1 cellular context compared by ENCODE assay signal in genomic region chr2:45876611-45877010, GRCh38.
TF ChIP-seq lines count a peak whose summit lies in the region.

No MANE protein-coding gene starts in this region.

TF ChIP-seq in HEK293, 187 proteins besides CTCF, POLR2A, EP300 and RAD21 (continued from another document):
- TF ChIP-seq, protein P1, sequence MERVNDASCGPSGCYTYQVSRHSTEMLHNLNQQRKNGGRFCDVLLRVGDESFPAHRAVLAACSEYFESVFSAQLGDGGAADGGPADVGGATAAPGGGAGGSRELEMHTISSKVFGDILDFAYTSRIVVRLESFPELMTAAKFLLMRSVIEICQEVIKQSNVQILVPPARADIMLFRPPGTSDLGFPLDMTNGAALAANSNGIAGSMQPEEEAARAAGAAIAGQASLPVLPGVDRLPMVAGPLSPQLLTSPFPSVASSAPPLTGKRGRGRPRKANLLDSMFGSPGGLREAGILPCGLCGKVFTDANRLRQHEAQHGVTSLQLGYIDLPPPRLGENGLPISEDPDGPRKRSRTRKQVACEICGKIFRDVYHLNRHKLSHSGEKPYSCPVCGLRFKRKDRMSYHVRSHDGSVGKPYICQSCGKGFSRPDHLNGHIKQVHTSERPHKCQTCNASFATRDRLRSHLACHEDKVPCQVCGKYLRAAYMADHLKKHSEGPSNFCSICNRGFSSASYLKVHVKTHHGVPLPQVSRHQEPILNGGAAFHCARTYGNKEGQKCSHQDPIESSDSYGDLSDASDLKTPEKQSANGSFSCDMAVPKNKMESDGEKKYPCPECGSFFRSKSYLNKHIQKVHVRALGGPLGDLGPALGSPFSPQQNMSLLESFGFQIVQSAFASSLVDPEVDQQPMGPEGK (tag by site-specific recombination; IDR thresholded peaks at IDR 0.05) = no peak
- no peak for TF ChIP-seq ZNF2 (tag by site-specific recombination; IDR thresholded peaks at IDR 0.05)
- peak; percentile 44; the same call in 1 of the 2 replicates for TF ChIP-seq TRIM28 (IDR thresholded peaks at IDR 0.05; ENCODE audit: borderline replicate concordance, low read length)
- TF ChIP-seq ZNF138 (tag by site-specific recombination; IDR thresholded peaks at IDR 0.05; ENCODE audit: borderline replicate concordance) = no peak
- no peak for TF ChIP-seq REPIN1 (tag by site-specific recombination; IDR thresholded peaks at IDR 0.05; ENCODE audit: low read depth)
- no peak for TF ChIP-seq ZFP41 (tag by site-specific recombination; IDR thresholded peaks at IDR 0.05; ENCODE audit: borderline replicate concordance)
- no peak for TF ChIP-seq ZNF239 (tag by site-specific recombination; IDR thresholded peaks at IDR 0.05)
- TF ChIP-seq ZBTB20 (tag by site-specific recombination; IDR thresholded peaks at IDR 0.05) = no peak
- no peak for TF ChIP-seq ZNF701 (tag by site-specific recombination; IDR thresholded peaks at IDR 0.05)
- TF ChIP-seq, protein P2, sequence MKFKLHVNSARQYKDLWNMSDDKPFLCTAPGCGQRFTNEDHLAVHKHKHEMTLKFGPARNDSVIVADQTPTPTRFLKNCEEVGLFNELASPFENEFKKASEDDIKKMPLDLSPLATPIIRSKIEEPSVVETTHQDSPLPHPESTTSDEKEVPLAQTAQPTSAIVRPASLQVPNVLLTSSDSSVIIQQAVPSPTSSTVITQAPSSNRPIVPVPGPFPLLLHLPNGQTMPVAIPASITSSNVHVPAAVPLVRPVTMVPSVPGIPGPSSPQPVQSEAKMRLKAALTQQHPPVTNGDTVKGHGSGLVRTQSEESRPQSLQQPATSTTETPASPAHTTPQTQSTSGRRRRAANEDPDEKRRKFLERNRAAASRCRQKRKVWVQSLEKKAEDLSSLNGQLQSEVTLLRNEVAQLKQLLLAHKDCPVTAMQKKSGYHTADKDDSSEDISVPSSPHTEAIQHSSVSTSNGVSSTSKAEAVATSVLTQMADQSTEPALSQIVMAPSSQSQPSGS (tag by site-specific recombination; IDR thresholded peaks at IDR 0.05; ENCODE audit: low read depth) = no peak
